ENCODE assay signal across 10 cellular contexts in the genomic region with DNA sequence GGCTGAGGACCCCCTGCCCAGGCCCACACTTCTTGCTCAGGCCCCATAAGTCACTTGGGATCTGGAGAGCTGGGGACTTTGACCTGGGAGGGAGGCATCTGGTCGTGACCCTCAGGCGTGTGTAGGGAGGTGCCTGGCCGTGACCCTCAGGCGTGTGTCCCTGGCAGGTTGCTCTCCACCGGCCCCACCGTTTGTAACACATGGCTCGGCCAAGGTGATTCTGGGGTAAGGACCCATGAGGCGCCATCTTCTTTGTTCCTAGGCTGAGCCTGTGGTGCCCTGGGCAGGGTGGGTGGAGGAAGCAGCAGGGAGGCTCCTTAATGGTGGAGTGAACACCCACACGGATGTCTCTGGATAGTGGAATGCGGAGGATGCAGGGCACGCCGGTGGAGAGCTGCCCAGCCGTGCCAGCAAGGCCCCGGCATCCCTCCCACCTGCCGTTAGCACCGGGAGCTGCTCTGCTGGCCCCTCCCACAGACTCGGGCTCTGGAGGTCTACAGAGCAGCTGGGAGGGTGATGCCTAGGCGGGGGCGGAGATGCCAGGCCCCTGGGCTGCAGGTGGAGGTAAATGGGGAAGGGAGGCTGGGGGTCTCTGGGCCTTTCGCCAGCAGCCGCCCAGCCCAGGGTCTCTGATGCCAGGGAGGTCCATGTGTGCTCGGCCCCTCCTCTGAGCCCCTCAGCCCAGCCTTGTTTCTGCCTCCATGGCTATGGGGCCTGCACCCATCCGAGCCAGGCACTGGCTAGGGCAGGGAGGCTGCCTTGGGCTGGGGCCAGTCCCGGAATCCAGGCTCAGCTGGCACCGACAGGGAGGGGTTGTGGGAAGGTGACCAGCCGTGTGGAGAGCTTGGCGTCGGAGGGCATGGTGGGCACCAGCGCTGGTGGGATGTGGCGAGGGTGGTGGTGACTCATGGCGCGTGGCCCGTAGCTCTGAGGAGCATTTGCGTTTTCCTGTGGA. TPM values are rescaled to one million over a fixed set of nuclear protein-coding genes. Genes with fewer than 3 reads are reported as not detected.
DNase-seq lines count a peak whose midpoint lies in the region; ATAC-seq, FAIRE-seq and TF ChIP-seq lines count a peak whose summit lies in the region.
"Had no signal": no experiment of that assay in that cellular context is flagged by ENCODE, and none has a peak within 500 bp of the region (broad histone marks: within the 10 kb centered on the region; RNA-seq: fewer than 3 reads in every experiment).

No MANE protein-coding gene starts in this region.

- no peaks in the 10 kb centered on the region; the same call in 1 of the 2 replicates for H3F3A ChIP-seq in MM.1S (ENCODE audit: insufficient read depth, low read length)

- H4K5ac ChIP-seq in H1 (ENCODE audit: insufficient read length, low read depth, low read length) = no peak overlapping the region

- peak overlapping the region; percentile 1 for H4K91ac ChIP-seq in H1 (replicated peaks; ENCODE audit: insufficient read length, low read length)

- no peak overlapping the region for H2BK15ac ChIP-seq in H1 (ENCODE audit: low read length)

- no peaks in the 10 kb centered on the region for H3K79me2 ChIP-seq in HCT116 (ENCODE audit: insufficient read depth, low read length)
- H3K79me2 ChIP-seq in H1 (ENCODE audit: control insufficient read depth in 1 of 2, insufficient read depth in 2 of 2, low read length in 2 of 2) = no peaks in the 10 kb centered on the region
- no peaks in the 10 kb centered on the region for H3K79me2 ChIP-seq in MM.1S (ENCODE audit: low read length)

- H3K36me3 ChIP-seq in Caco-2 (ENCODE audit: control insufficient read depth, insufficient read depth, low read length) = no peaks in the 10 kb centered on the region
- no peaks in the 10 kb centered on the region for H3K36me3 ChIP-seq in HCT116 (ENCODE audit: control insufficient read depth in 1 of 2, insufficient read depth in 2 of 2, low read length in 2 of 2)
- H3K36me3 ChIP-seq in H1 (ENCODE audit: control insufficient read depth in 2 of 4, insufficient read depth in 4 of 4, low read length in 3 of 4) = no peaks in the 10 kb centered on the region
- no peaks in the 10 kb centered on the region for H3K36me3 ChIP-seq in MM.1S (replicated peaks; ENCODE audit: insufficient read depth, low read length)

- H3K9me2 ChIP-seq in HCT116 (ENCODE audit: insufficient read depth) = no peaks in the 10 kb centered on the region
- no peaks in the 10 kb centered on the region for H3K9me2 ChIP-seq in MM.1S (replicated peaks; ENCODE audit: insufficient read depth, low read length)

- H3K27ac Mint-ChIP-seq in Caco-2 (ENCODE audit: unreplicated experiment) = peak overlapping the region; percentile 61

- peak overlapping the region; percentile 56; the same call in 1 of the 2 replicates for H2BK5ac ChIP-seq in H1 (ENCODE audit: low read depth, low read length)

- DNase-seq in Caco-2 = no peak
- DNase-seq in HCT116 (ENCODE audit: low read depth, low spot score) = no peak
- peak in 1 of 2 experiments; percentile 43 for DNase-seq in H1 (ENCODE audit: low read depth in 1 of 2, low spot score in 2 of 2)
- DNase-seq in sciatic nerve (ENCODE audit: low spot score) = peak; percentile 44
- no peak for DNase-seq in MM.1S
- no peak for DNase-seq in activated gamma-delta T cell treated with Interleukin-2 at 50 U/mL for 16 hours
- DNase-seq: central memory CD4-positive, alpha-beta T cell; trophoblast cell had no signal

- H4K20me1 ChIP-seq in HCT116 (ENCODE audit: insufficient read depth) (no peaks in the 10 kb centered on the region), H1 (replicated peaks in 1 of 2; ENCODE audit: control insufficient read depth in 1 of 2, insufficient read depth in 2 of 2, low read length in 2 of 2) (peaks cover 0 to 2% of the 10 kb centered on the region in 2 experiments), MM.1S (ENCODE audit: insufficient read depth, low read length) (no peaks in the 10 kb centered on the region)

- RAD21 ChIA-PET in HCT116 (lab: Charles Lee; ENCODE audit: low non-redundant PET in 1 of 2, low total read pairs in 2 of 2, uncharacterized antibody in 2 of 2, unreplicated experiment in 2 of 2) = interaction anchor here in 1 of 2 experiments (0.5 kb wide), 1 partner anchor 77 kb away, joined by 4 read pairs; no protein-coding TSS in a partner anchor

- TF ChIP-seq EP300 in H1 (IDR thresholded peaks at IDR 0.05; ENCODE audit: borderline replicate concordance in 1 of 2, low read depth in 2 of 2, low read length in 2 of 2) = no peak

- WGBS in H1 (ENCODE audit: extremely low coverage in 1 of 2, insufficient coverage in 1 of 2, insufficient read length in 1 of 2, insufficient replicate concordance in 2 of 2, low coverage in 1 of 2, low lambda C conversion rate in 2 of 2, missing lambda C conversion rate in 1 of 2), 2 experiments = 91% methylated on average over 33 of the region's 34 CpGs; no CpG with 5 or more reads in 1 of the 2 experiments

- peak overlapping the region; percentile 45 for H3K9ac ChIP-seq in HCT116 (ENCODE audit: low read length)
- no peak overlapping the region for H3K9ac ChIP-seq in H1 (replicated peaks in 1 of 4; ENCODE audit: extremely low read depth in 1 of 4, low read depth in 3 of 4, low read length in 3 of 4)
- no peak overlapping the region for H3K9ac ChIP-seq in MM.1S (ENCODE audit: low read length)

- H2BK12ac ChIP-seq in H1 (ENCODE audit: low read depth, low read length) = no peak overlapping the region

- no peaks in the 10 kb centered on the region for H3K23me2 ChIP-seq in H1 (ENCODE audit: low read depth, low read length)

- POLR2A ChIA-PET in Caco-2 (lab: Charles Lee) (no interaction called here), HCT116 (lab: Charles Lee) (no interaction called here), H1 (lab: Charles Lee; ENCODE audit: partially characterized antibody) (interaction anchor here (1.2 to 1.4 kb wide), 2 partner anchors 28 to 34 kb away, joined by 3 to 4 read pairs; a partner anchor contains a TSS)

- H3K18ac ChIP-seq in H1 (ENCODE audit: extremely low read depth, low read length) = peak overlapping the region; percentile 48; the same call in 1 of the 2 replicates

- H3K4me1 Mint-ChIP-seq in Caco-2 (ENCODE audit: low read depth, unreplicated experiment) = peaks cover 10% of the 10 kb centered on the region

- BruUV-seq in Caco-2 (replicated peaks; lab: Mats Ljungman, UMichigan) = no TSS peak
- no TSS peak for BruUV-seq in HCT116 (replicated peaks; lab: Mats Ljungman, UMichigan)

- H3K14ac ChIP-seq in H1 (ENCODE audit: insufficient read length) = no peak overlapping the region

- peak overlapping the region; percentile 14; the same call in 1 of the 2 replicates for H3K27ac ChIP-seq in HCT116 (ENCODE audit: low read depth, low read length)
- no peak overlapping the region for H3K27ac ChIP-seq in H1 (ENCODE audit: low read depth, low read length)
- H3K27ac ChIP-seq in MM.1S (ENCODE audit: low read length) = no peak overlapping the region

- no peaks in the 10 kb centered on the region for H3K27me3 ChIP-seq in Caco-2 (replicated peaks; ENCODE audit: control insufficient read depth, insufficient read depth, low read length)
- H3K27me3 ChIP-seq in HCT116 (ENCODE audit: insufficient read depth, low read length) = no peaks in the 10 kb centered on the region
- no peaks in the 10 kb centered on the region for H3K27me3 ChIP-seq in H1 (replicated peaks in 1 of 4; ENCODE audit: control insufficient read depth in 3 of 4, extremely low read depth in 1 of 4, insufficient read depth in 3 of 4, low read length in 3 of 4)
- peaks cover 36% of the 10 kb centered on the region for H3K27me3 ChIP-seq in MM.1S (replicated peaks; ENCODE audit: insufficient read depth, low read length)

- FAIRE-seq in H1 (lab: Jason Lieb, UNC) = no peak
- FAIRE-seq: HTR-8/SVneo had no signal

- H3K4me1 ChIP-seq in Caco-2 (peaks cover 48% of the 10 kb centered on the region), HCT116 (ENCODE audit: control insufficient read depth in 1 of 2, insufficient read depth in 2 of 2, low read length in 2 of 2) (peaks cover 16 to 31% of the 10 kb centered on the region in 2 experiments), H1 (replicated peaks in 1 of 4; ENCODE audit: control insufficient read depth in 3 of 4, insufficient read depth in 4 of 4, low read length in 3 of 4) (peaks cover 0 to 22% (median 12%) of the 10 kb centered on the region in 4 experiments; a peak in 6 of 7 replicates), MM.1S (ENCODE audit: low read length) (peaks cover 5% of the 10 kb centered on the region; the same call in 1 of the 2 replicates)

- H2BK120ac ChIP-seq in H1 (replicated peaks; ENCODE audit: low read depth, low read length) = no peak overlapping the region

- no peak overlapping the region for H3K4me3 ChIP-seq in Caco-2 (ENCODE audit: low read depth, low read length)
- peak overlapping the region in 1 of 2 experiments; percentile 37; a peak in 2 of 4 replicates for H3K4me3 ChIP-seq in HCT116 (replicated peaks in 1 of 2; ENCODE audit: low read depth in 1 of 2, low read length in 2 of 2)
- H3K4me3 ChIP-seq in H1 (ENCODE audit: extremely low read depth in 1 of 4, insufficient read depth in 2 of 4, low read depth in 3 of 4, low read length in 4 of 4) = no peak overlapping the region
- no peak overlapping the region for H3K4me3 ChIP-seq in MM.1S (ENCODE audit: low read length)

- TF ChIP-seq POLR2A in HCT116 (IDR thresholded peaks at IDR 0.05; ENCODE audit: borderline replicate concordance, extremely low read depth, insufficient read depth, insufficient read length) (no peak), H1 (IDR thresholded peaks at IDR 0.05; ENCODE audit: control extremely low read depth in 1 of 2, low read depth in 2 of 2, low read length in 2 of 2) (no peak)

- no peaks in the 10 kb centered on the region for H3K9me3 Mint-ChIP-seq in Caco-2 (ENCODE audit: unreplicated experiment)

- no peak overlapping the region for H3K56ac ChIP-seq in H1 (replicated peaks; ENCODE audit: insufficient read length, low read depth, low read length)

- no peaks in the 10 kb centered on the region for H3K9me3 ChIP-seq in Caco-2
- no peaks in the 10 kb centered on the region for H3K9me3 ChIP-seq in HCT116 (ENCODE audit: control insufficient read depth in 1 of 2, insufficient read depth in 1 of 2, low read depth in 1 of 2, low read length in 2 of 2)
- peaks cover under 1 to 6% of the 10 kb centered on the region in 2 experiments; a peak in 2 of 4 replicates for H3K9me3 ChIP-seq in H1 (ENCODE audit: insufficient read depth in 2 of 2, low read depth in 1 of 2, low read length in 1 of 2)
- no peaks in the 10 kb centered on the region for H3K9me3 ChIP-seq in MM.1S (replicated peaks; ENCODE audit: insufficient read depth, low read length)

- no peak overlapping the region for H3K23ac ChIP-seq in H1 (ENCODE audit: insufficient read length)

- peak overlapping the region; percentile 51; the same call in 1 of the 2 replicates for H4K8ac ChIP-seq in H1 (ENCODE audit: extremely low read depth, insufficient read depth, low read length)

- H3K79me1 ChIP-seq in H1 (ENCODE audit: low read depth, low read length) = no peaks in the 10 kb centered on the region

- no peaks in the 10 kb centered on the region for H3K27me3 Mint-ChIP-seq in Caco-2 (ENCODE audit: insufficient read depth, unreplicated experiment)

- TF ChIP-seq RAD21 in HCT116 (IDR thresholded peaks at IDR 0.05; ENCODE audit: low read depth) (no peak), H1 (IDR thresholded peaks at IDR 0.05 in 1 of 2, conservative IDR thresholded peaks at IDR 0.05 in 1 of 2; ENCODE audit: low read depth in 2 of 2, low read length in 2 of 2) (no peak)

- no peak overlapping the region for H3K4ac ChIP-seq in H1 (replicated peaks; ENCODE audit: insufficient read length, low read depth, low read length)

- CTCF ChIA-PET in Caco-2 (lab: Charles Lee) = no interaction called here
- CTCF ChIA-PET in HCT116 (lab: Charles Lee) = no interaction called here
- CTCF ChIA-PET in H1 (lab: Charles Lee; ENCODE audit: partially characterized antibody) = interaction anchor here (0.6 to 1.1 kb wide), 2 partner anchors 12 to 233 kb away, joined by 3 to 5 read pairs; no protein-coding TSS in a partner anchor

- intact Hi-C loops in Caco-2 (cut with micrococcal nuclease; ENCODE audit: unreplicated experiment) = no loop called here
- intact Hi-C loops in HCT116 (cut with micrococcal nuclease) = no loop called here
- intact Hi-C loops in sciatic nerve (cut with DNase I) = no loop called here

- H3K4me3 Mint-ChIP-seq in Caco-2 (ENCODE audit: unreplicated experiment) = no peak overlapping the region

- H2BK20ac ChIP-seq in H1 (ENCODE audit: low read length) = no peak overlapping the region

- H2AK5ac ChIP-seq in H1 (ENCODE audit: low read depth, low read length) = no peak overlapping the region

- H3K36me3 Mint-ChIP-seq in Caco-2 (ENCODE audit: insufficient read depth, unreplicated experiment) = peaks cover 12% of the 10 kb centered on the region

- H2AFZ ChIP-seq in HCT116 (ENCODE audit: low read depth, low read length, poor library complexity, severe bottlenecking) (no peak overlapping the region), H1 (ENCODE audit: low read length) (no peak overlapping the region), MM.1S (ENCODE audit: low read length) (no peak overlapping the region)

- no peak for TF ChIP-seq CTCF in Caco-2 (IDR thresholded peaks at IDR 0.05; ENCODE audit: insufficient read depth in 1 of 2, low read depth in 1 of 2, low read length in 1 of 2, severe bottlenecking in 1 of 2, unreplicated experiment in 1 of 2)
- TF ChIP-seq CTCF in HCT116 (IDR thresholded peaks at IDR 0.05 in 2 of 3, conservative IDR thresholded peaks at IDR 0.05 in 1 of 3; ENCODE audit: borderline replicate concordance in 1 of 3, insufficient read depth in 1 of 3, low read depth in 2 of 3, low read length in 2 of 3) = no peak
- TF ChIP-seq CTCF in H1 (IDR thresholded peaks at IDR 0.05; ENCODE audit: control extremely low read depth in 1 of 3, insufficient read depth in 1 of 3, low read depth in 1 of 3, low read length in 3 of 3) = no peak
- no peak for TF ChIP-seq CTCF in MM.1S (IDR thresholded peaks at IDR 0.05; ENCODE audit: low read length)

- ATAC-seq in HCT116 (no peak; the same call in none of the 2 replicates), sciatic nerve (no peak), HG02763 (IDR thresholded peaks at IDR 0.05; ENCODE audit: unreplicated experiment) (no peak)

- H3K4me2 ChIP-seq in HCT116 (ENCODE audit: low read length) (peak overlapping the region; percentile 73), H1 (ENCODE audit: insufficient read depth in 1 of 2, low read depth in 2 of 2, low read length in 2 of 2) (no peak overlapping the region), MM.1S (ENCODE audit: low read depth, low read length) (no peak overlapping the region)

RNA-seq across cellular contexts. Expression of a gene that starts 1.1 kb away (rescaled TPM):
- 6.0 and 6.8 TPM in 2 replicates for total RNA-seq in Caco-2 (2022)
- total RNA-seq in HCT116 (2021; ENCODE audit: unreplicated experiment) = 0.44 TPM
- polyA plus RNA-seq in HCT116 (2012) = 0.10 and 0.25 TPM in 2 replicates
- total RNA-seq in H1 (2021; fragmentation: NEBNext Ultra II Directional; extraction: Animal tissue kit (Norgen Biotek cat#: 25700)) = not detected in 2 replicates
- polyA plus RNA-seq in H1 (2011; rRNA removed) = 0.14 TPM in 1 of 2 replicates, not detected in the other
- 0.06 TPM for polyA plus RNA-seq in H1 (2011; cell fraction: cytosol; rRNA removed)
- 0.44 TPM for polyA plus RNA-seq in H1 (2011; cell fraction: nucleus; rRNA removed)
- 0.15 to 0.21 TPM (median 0.17 TPM) in 3 of 4 replicates, not detected in the other for polyA plus RNA-seq in H1 (2012, experiment 1 of 2)
- polyA plus RNA-seq in H1 (2012, experiment 2 of 2) = not detected
- 0.12 TPM for polyA plus RNA-seq in H1 (2013, experiment 1 of 2)
- 0.09 TPM for polyA plus RNA-seq in H1 (2013, experiment 2 of 2)
- polyA minus RNA-seq in H1 (2011; rRNA and poly(A)+ RNA removed) = 0.13 TPM in 1 of 2 replicates, not detected in the other
- polyA minus RNA-seq in H1 (2011; cell fraction: cytosol; rRNA and poly(A)+ RNA removed) = not detected
- 0.90 TPM for polyA minus RNA-seq in H1 (2011; cell fraction: nucleus; rRNA and poly(A)+ RNA removed)
- total RNA-seq in sciatic nerve = not detected

RNA-seq across cellular contexts. Expression of a gene that starts 33.5 kb away (rescaled TPM):
- total RNA-seq in Caco-2 (2022) (1.5 and 3.9 TPM in 2 replicates), HCT116 (2021; ENCODE audit: unreplicated experiment) (0.34 TPM), sciatic nerve (not detected)
- 0.05 and 0.09 TPM in 2 replicates for polyA plus RNA-seq in HCT116 (2012)
- total RNA-seq in H1 (2021; fragmentation: NEBNext Ultra II Directional; extraction: Animal tissue kit (Norgen Biotek cat#: 25700)) = 0.50 and 0.82 TPM in 2 replicates
- polyA plus RNA-seq in H1 (2011; rRNA removed) = 0.32 and 0.89 TPM in 2 replicates
- 0.45 TPM for polyA plus RNA-seq in H1 (2011; cell fraction: cytosol; rRNA removed)
- polyA plus RNA-seq in H1 (2011; cell fraction: nucleus; rRNA removed) = 2.0 TPM
- polyA plus RNA-seq in H1 (2012, experiment 1 of 2) = 0.23 to 0.82 TPM (median 0.62 TPM) in 3 of 4 replicates, not detected in the other
- polyA plus RNA-seq in H1 (2012, experiment 2 of 2) = 0.28 TPM
- polyA plus RNA-seq in H1 (2013, experiment 1 of 2) = 0.39 TPM
- 0.07 TPM for polyA plus RNA-seq in H1 (2013, experiment 2 of 2)
- not detected in 2 replicates for polyA minus RNA-seq in H1 (2011; rRNA and poly(A)+ RNA removed)
- not detected for polyA minus RNA-seq in H1 (2011; cell fraction: cytosol; rRNA and poly(A)+ RNA removed)
- 0.50 TPM for polyA minus RNA-seq in H1 (2011; cell fraction: nucleus; rRNA and poly(A)+ RNA removed)

RNA-seq across cellular contexts. Expression of a gene that starts 41.1 kb away (rescaled TPM):
- 35.4 and 41.3 TPM in 2 replicates for total RNA-seq in Caco-2 (2022)
- 46.3 TPM for total RNA-seq in HCT116 (2021; ENCODE audit: unreplicated experiment)
- 25.8 and 32.0 TPM in 2 replicates for polyA plus RNA-seq in HCT116 (2012)
- 8.1 and 8.3 TPM in 2 replicates for total RNA-seq in H1 (2021; fragmentation: NEBNext Ultra II Directional; extraction: Animal tissue kit (Norgen Biotek cat#: 25700))
- polyA plus RNA-seq in H1 (2011; rRNA removed) = 3.4 and 9.8 TPM in 2 replicates
- 7.6 TPM for polyA plus RNA-seq in H1 (2011; cell fraction: cytosol; rRNA removed)
- polyA plus RNA-seq in H1 (2011; cell fraction: nucleus; rRNA removed) = 34.5 TPM
- polyA plus RNA-seq in H1 (2012, experiment 1 of 2) = 7.6 to 12.7 TPM (median 8.9 TPM) in 4 replicates
- polyA plus RNA-seq in H1 (2012, experiment 2 of 2) = 3.3 TPM
- polyA plus RNA-seq in H1 (2013, experiment 1 of 2) = 4.2 TPM
- polyA plus RNA-seq in H1 (2013, experiment 2 of 2) = 3.3 TPM
- 5.0 and 7.3 TPM in 2 replicates for polyA minus RNA-seq in H1 (2011; rRNA and poly(A)+ RNA removed)
- polyA minus RNA-seq in H1 (2011; cell fraction: cytosol; rRNA and poly(A)+ RNA removed) = 10.3 TPM
- 19.0 TPM for polyA minus RNA-seq in H1 (2011; cell fraction: nucleus; rRNA and poly(A)+ RNA removed)
- total RNA-seq in sciatic nerve = 34.0 TPM
